In the genomic region with DNA sequence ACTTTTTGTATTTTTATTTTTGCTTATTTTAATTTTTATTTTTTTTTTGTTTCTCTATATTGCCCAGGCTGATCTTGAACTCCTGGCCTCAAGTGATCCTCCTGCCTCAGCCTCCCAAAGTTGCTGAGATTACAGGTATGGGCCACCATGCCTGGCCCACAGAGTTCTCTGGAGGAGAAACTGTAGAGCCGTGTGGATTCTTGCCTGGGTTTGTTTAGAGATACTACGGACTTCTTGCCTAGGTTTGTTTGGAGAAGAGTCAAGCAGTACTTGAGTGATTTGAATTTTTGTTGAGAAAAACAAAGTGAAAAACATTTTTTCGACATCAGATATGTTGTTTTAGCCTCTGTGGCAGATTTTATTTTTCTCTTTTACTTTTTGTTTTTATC, we compare ENCODE assay signal across 12 cellular contexts.
DNase-seq lines count a peak whose midpoint lies in the region; ATAC-seq and TF ChIP-seq lines count a peak whose summit lies in the region.
"Had no signal": no experiment of that assay in that cellular context is flagged by ENCODE, and none has a peak within 500 bp of the region (broad histone marks: within the 10 kb centered on the region; RNA-seq: fewer than 3 reads in every experiment).

No MANE protein-coding gene starts in this region.

- H2AFZ ChIP-seq in DND-41 (ENCODE audit: low read depth, low read length) (no peak overlapping the region), MM.1S (ENCODE audit: low read length) (no peak overlapping the region)

- H3K36me3 ChIP-seq in DND-41 (ENCODE audit: insufficient read depth, low read length) (no peaks in the 10 kb centered on the region), MM.1S (replicated peaks; ENCODE audit: insufficient read depth, low read length) (no peaks in the 10 kb centered on the region), skeletal muscle satellite cell (ENCODE audit: insufficient read depth, low read length) (no peaks in the 10 kb centered on the region), body of pancreas (replicated peaks in 1 of 2; ENCODE audit: insufficient read depth in 1 of 2, low read depth in 2 of 2) (no peaks in the 10 kb centered on the region)

- intact Hi-C loops in body of pancreas (cut with DNase I): no loop called here

- peaks cover 5% of the 10 kb centered on the region; the same call in 1 of the 2 replicates for H3F3A ChIP-seq in MM.1S (ENCODE audit: insufficient read depth, low read length)

- H3K9me3 Mint-ChIP-seq in activated naive CD8-positive, alpha-beta T cell treated with anti-CD3 and anti-CD28 coated beads for 36 hours: peaks cover 3% of the 10 kb centered on the region

- peaks cover 36% of the 10 kb centered on the region for H3K4me1 Mint-ChIP-seq in activated naive CD8-positive, alpha-beta T cell treated with anti-CD3 and anti-CD28 coated beads for 36 hours

- no peaks in the 10 kb centered on the region for H3K9me3 ChIP-seq in DND-41 (ENCODE audit: insufficient read depth, low read length, severe bottlenecking)
- H3K9me3 ChIP-seq in MM.1S (replicated peaks; ENCODE audit: insufficient read depth, low read length): no peaks in the 10 kb centered on the region
- H3K9me3 ChIP-seq in skeletal muscle satellite cell (replicated peaks; ENCODE audit: low read length): no peaks in the 10 kb centered on the region
- H3K9me3 ChIP-seq in body of pancreas: no peaks in the 10 kb centered on the region

- H3K27me3 ChIP-seq in DND-41 (ENCODE audit: insufficient read depth, low read length, poor library complexity) (peaks cover 7% of the 10 kb centered on the region), MM.1S (replicated peaks; ENCODE audit: insufficient read depth, low read length) (no peaks in the 10 kb centered on the region), skeletal muscle satellite cell (ENCODE audit: control insufficient read depth, insufficient read depth, low read length) (peaks cover 5% of the 10 kb centered on the region), body of pancreas (no peaks in the 10 kb centered on the region)

- ATAC-seq in DND-41 (ENCODE audit: insufficient read depth, low read depth) (peak; percentile 20), body of pancreas (no peak), HG03108 (IDR thresholded peaks at IDR 0.05; ENCODE audit: unreplicated experiment) (no peak)

- 71 to 79% methylated on average over 3 of the region's 3 CpGs for WGBS in body of pancreas, 2 donors

- no peak for DNase-seq in DND-41
- no peak for DNase-seq in MM.1S
- DNase-seq in activated naive CD8-positive, alpha-beta T cell treated with anti-CD3 and anti-CD28 coated beads for 36 hours: no peak
- DNase-seq in UCSD-AML1 (lab: John Stamatoyannopoulos, UW; ENCODE audit: unreplicated experiment): no peak
- DNase-seq in body of pancreas: no peak
- DNase-seq in retina: no peak
- DNase-seq: H7, islet precursor cell, NCI-H1092 treated with DMSO at 0.1 percent for 48 hours, occipital lobe had no signal

- H3K4me3 ChIP-seq in DND-41 (ENCODE audit: low read depth in 1 of 2, low read length in 2 of 2) (no peak overlapping the region), MM.1S (ENCODE audit: low read length) (peak overlapping the region; percentile 6; the same call in 1 of the 2 replicates), skeletal muscle satellite cell (ENCODE audit: low read length) (no peak overlapping the region), body of pancreas (no peak overlapping the region)

- H3K27ac ChIP-seq in DND-41 (ENCODE audit: low read length) (no peak overlapping the region), MM.1S (ENCODE audit: low read length) (peak overlapping the region; percentile 70), body of pancreas (no peak overlapping the region)

- peak overlapping the region; percentile 88 for H3K27ac Mint-ChIP-seq in activated naive CD8-positive, alpha-beta T cell treated with anti-CD3 and anti-CD28 coated beads for 36 hours

- H3K36me3 Mint-ChIP-seq in activated naive CD8-positive, alpha-beta T cell treated with anti-CD3 and anti-CD28 coated beads for 36 hours: peaks cover 14% of the 10 kb centered on the region

- H3K4me3 Mint-ChIP-seq in activated naive CD8-positive, alpha-beta T cell treated with anti-CD3 and anti-CD28 coated beads for 36 hours: peak overlapping the region; percentile 68

- no peak overlapping the region for H3K9ac ChIP-seq in DND-41 (ENCODE audit: low read depth, low read length)
- H3K9ac ChIP-seq in MM.1S (ENCODE audit: low read length): peak overlapping the region; percentile 49
- H3K9ac ChIP-seq in skeletal muscle satellite cell (ENCODE audit: low read depth, low read length): peak overlapping the region; percentile 33

- H3K27me3 Mint-ChIP-seq in activated naive CD8-positive, alpha-beta T cell treated with anti-CD3 and anti-CD28 coated beads for 36 hours: no peaks in the 10 kb centered on the region

- H3K4me1 ChIP-seq in DND-41 (ENCODE audit: insufficient read depth, low read length) (peaks cover 20% of the 10 kb centered on the region), MM.1S (ENCODE audit: low read length) (peaks cover 6% of the 10 kb centered on the region), skeletal muscle satellite cell (ENCODE audit: control insufficient read depth, insufficient read depth, low read length) (peaks cover 5% of the 10 kb centered on the region), body of pancreas (peaks cover 14% of the 10 kb centered on the region)

- H4K20me1 ChIP-seq in DND-41 (ENCODE audit: insufficient read depth, low read length) (peaks cover 39% of the 10 kb centered on the region), MM.1S (ENCODE audit: insufficient read depth, low read length) (no peaks in the 10 kb centered on the region)

- H3K79me2 ChIP-seq in DND-41 (ENCODE audit: insufficient read depth, low read length): no peaks in the 10 kb centered on the region
- H3K79me2 ChIP-seq in MM.1S (ENCODE audit: low read length): peaks cover 50% of the 10 kb centered on the region

- no peak for TF ChIP-seq POLR2A in body of pancreas (IDR thresholded peaks at IDR 0.05)

- H3K4me2 ChIP-seq in DND-41 (ENCODE audit: insufficient read depth, low read length): peak overlapping the region; percentile 62; the same call in 1 of the 2 replicates
- peak overlapping the region; percentile 20; the same call in 1 of the 2 replicates for H3K4me2 ChIP-seq in MM.1S (ENCODE audit: low read depth, low read length)
- H3K4me2 ChIP-seq in skeletal muscle satellite cell (ENCODE audit: low read length): peak overlapping the region; percentile 57

- TF ChIP-seq CTCF in DND-41 (IDR thresholded peaks at IDR 0.05; ENCODE audit: borderline replicate concordance, extremely low read depth, low read length, poor library complexity, severe bottlenecking) (no peak), MM.1S (IDR thresholded peaks at IDR 0.05; ENCODE audit: low read length) (no peak), body of pancreas (IDR thresholded peaks at IDR 0.05) (no peak)

- no peaks in the 10 kb centered on the region for H3K9me2 ChIP-seq in MM.1S (replicated peaks; ENCODE audit: insufficient read depth, low read length)
